ENCODE assay signal across 24 cellular contexts in genomic region chr6:119655124-119655523, GRCh38.
"Had no signal": no experiment of that assay in that cellular context is flagged by ENCODE, and none has a peak within 500 bp of the region (broad histone marks: within the 10 kb centered on the region; RNA-seq: fewer than 3 reads in every experiment).

No MANE protein-coding gene starts in this region.

- FAIRE-seq: endometrium, islet of Langerhans, keratinocyte had no signal

- ATAC-seq: effector memory CD8-positive, alpha-beta T cell; esophagus mucosa; gastrocnemius medialis; heart right ventricle; left cardiac atrium; left lung; left ventricle myocardium superior; lower lobe of right lung had no signal

- H3K36me3 ChIP-seq: colonic mucosa, esophagus squamous epithelium, gastrocnemius medialis, heart right ventricle, left lung, lower lobe of right lung had no signal

- H3K4me1 ChIP-seq: colonic mucosa, esophagus squamous epithelium, gastrocnemius medialis, heart right ventricle, left lung, lower lobe of right lung had no signal

- H3K9me3 ChIP-seq: colonic mucosa, esophagus squamous epithelium, gastrocnemius medialis, heart right ventricle, left lung, lower lobe of right lung had no signal

- H3K4me3 ChIP-seq: colonic mucosa, esophagus squamous epithelium, gastrocnemius medialis, heart right ventricle, left lung, lower lobe of right lung had no signal

- DNase-seq: colonic mucosa; cortex of kidney; effector CD8-positive, alpha-beta T cell; effector memory CD8-positive, alpha-beta T cell; endodermal cell; erythroblast; esophagus squamous epithelium; foreskin fibroblast; foreskin melanocyte; gastrocnemius medialis; glutamatergic neuron; head of caudate nucleus; heart right ventricle; hippocampal formation; left cardiac atrium; left lung; left ventricle myocardium superior; lower lobe of right lung; mesenchymal stem cell had no signal

- H3K27ac ChIP-seq: colonic mucosa, epithelial cell of prostate, esophagus squamous epithelium, gastrocnemius medialis, heart right ventricle, left lung, lower lobe of right lung had no signal

- H3K27me3 ChIP-seq: colonic mucosa, esophagus squamous epithelium, gastrocnemius medialis, heart right ventricle, left lung had no signal
